21 cellular contexts compared by ENCODE assay signal in genomic region chr20:20253744-20254330, GRCh38.
DNase-seq lines count a peak whose midpoint lies in the region; ATAC-seq, FAIRE-seq and TF ChIP-seq lines count a peak whose summit lies in the region.
"Had no signal": no experiment of that assay in that cellular context is flagged by ENCODE, and none has a peak within 500 bp of the region (broad histone marks: within the 10 kb centered on the region; RNA-seq: fewer than 3 reads in every experiment).

No MANE protein-coding gene starts in this region.

- no peaks in the 10 kb centered on the region for H3K23me2 ChIP-seq in H1 (ENCODE audit: low read depth, low read length)

- H4K20me1 ChIP-seq in H1 (replicated peaks in 1 of 2; ENCODE audit: control insufficient read depth in 1 of 2, insufficient read depth in 2 of 2, low read length in 2 of 2): no peaks in the 10 kb centered on the region

- H3K4me3 ChIP-seq in H1 (ENCODE audit: extremely low read depth in 1 of 4, insufficient read depth in 2 of 4, low read depth in 3 of 4, low read length in 4 of 4): no peak overlapping the region
- H3K4me3 ChIP-seq: K562, MG63, PC-9, SK-N-MC had no signal

- TF ChIP-seq RAD21 in H1 (IDR thresholded peaks at IDR 0.05 in 1 of 2, conservative IDR thresholded peaks at IDR 0.05 in 1 of 2; ENCODE audit: low read depth in 2 of 2, low read length in 2 of 2): no peak

- POLR2A ChIA-PET in H1 (lab: Charles Lee; ENCODE audit: partially characterized antibody): no interaction called here

- H3K9me3 Mint-ChIP-seq in activated CD8-positive, alpha-beta memory T cell treated with anti-CD3 and anti-CD28 coated beads, Interleukin-2, amount 10 ng/mL, durations not matched to agents 7 days and 5 days (ENCODE audit: low read depth): no peaks in the 10 kb centered on the region

- H3K4me3 Mint-ChIP-seq in activated CD8-positive, alpha-beta memory T cell treated with anti-CD3 and anti-CD28 coated beads, Interleukin-2, amount 10 ng/mL, durations not matched to agents 7 days and 5 days: no peak overlapping the region

- H3K27ac ChIP-seq in H1 (ENCODE audit: low read depth, low read length): no peak overlapping the region
- H3K27ac ChIP-seq: PC-9, RWPE1, SK-N-MC had no signal

- no peak overlapping the region for H3K4me2 ChIP-seq in H1 (ENCODE audit: insufficient read depth in 1 of 2, low read depth in 2 of 2, low read length in 2 of 2)
- H3K4me2 ChIP-seq: PC-9 had no signal

- peak; percentile 42 for DNase-seq in NCI-H510A treated with DMSO at 0.1 percent for 48 hours (lab: John Stamatoyannopoulos, UW)
- no peak for DNase-seq in NCI-H510A (lab: John Stamatoyannopoulos, UW)
- DNase-seq in DMS53 treated with DMSO at 0.1 percent for 48 hours (lab: John Stamatoyannopoulos, UW; ENCODE audit: unreplicated experiment): peak; percentile 52
- DNase-seq in NCI-H2029 treated with DMSO at 0.1 percent for 48 hours (lab: John Stamatoyannopoulos, UW): peak; percentile 9
- DNase-seq in H1 (ENCODE audit: low read depth in 1 of 2, low spot score in 2 of 2): no peak
- DNase-seq in RPMI8226: no peak
- no peak for DNase-seq in activated CD8-positive, alpha-beta memory T cell treated with anti-CD3 and anti-CD28 coated beads, Interleukin-2, amount 10 ng/mL, durations not matched to agents 7 days and 5 days
- DNase-seq: BE2C; CD4-positive, CD25-positive, alpha-beta regulatory T cell; DMS 273 treated with DMSO at 0.1 percent for 48 hours; GDM1; MG63; NCI-H446 treated with DMSO at 0.1 percent for 48 hours; PC-9; SW 1271; T-helper 17 cell had no signal

- H2AFZ ChIP-seq in H1 (ENCODE audit: low read length): peak overlapping the region; percentile 38; the same call in 1 of the 2 replicates
- H2AFZ ChIP-seq: PC-9 had no signal

- ATAC-seq in activated CD8-positive, alpha-beta memory T cell treated with anti-CD3 and anti-CD28 coated beads, Interleukin-2, amount 10 ng/mL, durations not matched to agents 7 days and 5 days: no peak
- ATAC-seq: K562, T-helper 17 cell had no signal

- WGBS in H1 (ENCODE audit: extremely low coverage in 1 of 2, insufficient coverage in 1 of 2, insufficient read length in 1 of 2, insufficient replicate concordance in 2 of 2, low coverage in 1 of 2, low lambda C conversion rate in 2 of 2, missing lambda C conversion rate in 1 of 2), 2 experiments: 77% methylated on average over 6 of the region's 6 CpGs; no CpG with 5 or more reads in 1 of the 2 experiments

- H3K9ac ChIP-seq in H1 (replicated peaks in 1 of 4; ENCODE audit: extremely low read depth in 1 of 4, low read depth in 3 of 4, low read length in 3 of 4): no peak overlapping the region

- no peak overlapping the region for H2AK5ac ChIP-seq in H1 (ENCODE audit: low read depth, low read length)

- TF ChIP-seq POLR2A in H1 (IDR thresholded peaks at IDR 0.05; ENCODE audit: control extremely low read depth in 1 of 2, low read depth in 2 of 2, low read length in 2 of 2): no peak

- H3K79me1 ChIP-seq in H1 (ENCODE audit: low read depth, low read length): no peaks in the 10 kb centered on the region

- no peak overlapping the region for H2BK15ac ChIP-seq in H1 (ENCODE audit: low read length)

- no peak overlapping the region for H4K8ac ChIP-seq in H1 (ENCODE audit: extremely low read depth, insufficient read depth, low read length)

- TF ChIP-seq CTCF in H1 (IDR thresholded peaks at IDR 0.05; ENCODE audit: control extremely low read depth in 1 of 3, insufficient read depth in 1 of 3, low read depth in 1 of 3, low read length in 3 of 3): no peak

- no peaks in the 10 kb centered on the region for H3K9me3 ChIP-seq in H1 (ENCODE audit: insufficient read depth in 2 of 2, low read depth in 1 of 2, low read length in 1 of 2)
- H3K9me3 ChIP-seq: BE2C, MG63 had no signal

- peak overlapping the region; percentile 51 for H4K91ac ChIP-seq in H1 (replicated peaks; ENCODE audit: insufficient read length, low read length)

- H2BK20ac ChIP-seq in H1 (ENCODE audit: low read length): no peak overlapping the region

- no peak overlapping the region for H4K5ac ChIP-seq in H1 (ENCODE audit: insufficient read length, low read depth, low read length)

- no peak overlapping the region for H3K4ac ChIP-seq in H1 (replicated peaks; ENCODE audit: insufficient read length, low read depth, low read length)

- TF ChIP-seq EP300 in H1 (IDR thresholded peaks at IDR 0.05; ENCODE audit: borderline replicate concordance in 1 of 2, low read depth in 2 of 2, low read length in 2 of 2): no peak

- H3K27me3 ChIP-seq in H1 (replicated peaks in 1 of 4; ENCODE audit: control insufficient read depth in 3 of 4, extremely low read depth in 1 of 4, insufficient read depth in 3 of 4, low read length in 3 of 4): peaks cover 0 to 4% (median 0%) of the 10 kb centered on the region in 4 experiments; a peak in 1 of 7 replicates
- H3K27me3 ChIP-seq: BE2C, MG63 had no signal

- CTCF ChIA-PET in H1 (lab: Charles Lee; ENCODE audit: partially characterized antibody): interaction anchor here (0.8 to 11.3 kb wide), 3 partner anchors 15 to 340 kb away, joined by 3 to 88 read pairs (median 3); no protein-coding TSS in a partner anchor
- CTCF ChIA-PET in activated CD8-positive, alpha-beta memory T cell treated with anti-CD3 and anti-CD28 coated beads, Interleukin-2, amount 10 ng/mL, durations not matched to agents 7 days and 5 days (lab: Charles Lee): no interaction called here

- H2BK5ac ChIP-seq in H1 (ENCODE audit: low read depth, low read length): no peak overlapping the region; the same call in 1 of the 2 replicates

- H3K27me3 Mint-ChIP-seq in activated CD8-positive, alpha-beta memory T cell treated with anti-CD3 and anti-CD28 coated beads, Interleukin-2, amount 10 ng/mL, durations not matched to agents 7 days and 5 days: peaks cover 3% of the 10 kb centered on the region
- H3K27me3 Mint-ChIP-seq: CD4-positive, CD25-positive, alpha-beta regulatory T cell had no signal

- H3K36me3 Mint-ChIP-seq in activated CD8-positive, alpha-beta memory T cell treated with anti-CD3 and anti-CD28 coated beads, Interleukin-2, amount 10 ng/mL, durations not matched to agents 7 days and 5 days: no peaks in the 10 kb centered on the region
- H3K36me3 Mint-ChIP-seq: CD4-positive, CD25-positive, alpha-beta regulatory T cell had no signal

- H3K56ac ChIP-seq in H1 (replicated peaks; ENCODE audit: insufficient read length, low read depth, low read length): no peak overlapping the region

- no peak overlapping the region for H2BK12ac ChIP-seq in H1 (ENCODE audit: low read depth, low read length)

- H3K18ac ChIP-seq in H1 (ENCODE audit: extremely low read depth, low read length): no peak overlapping the region

- H3K27ac Mint-ChIP-seq in activated CD8-positive, alpha-beta memory T cell treated with anti-CD3 and anti-CD28 coated beads, Interleukin-2, amount 10 ng/mL, durations not matched to agents 7 days and 5 days: no peak overlapping the region
- H3K27ac Mint-ChIP-seq: T-helper 17 cell had no signal

- H3K14ac ChIP-seq in H1 (ENCODE audit: insufficient read length): no peak overlapping the region

- no peak overlapping the region for H3K23ac ChIP-seq in H1 (ENCODE audit: insufficient read length)

- H3K36me3 ChIP-seq in H1 (ENCODE audit: control insufficient read depth in 2 of 4, insufficient read depth in 4 of 4, low read length in 3 of 4): no peaks in the 10 kb centered on the region
- H3K36me3 ChIP-seq: BE2C, MG63 had no signal

- no peak overlapping the region for H2BK120ac ChIP-seq in H1 (replicated peaks; ENCODE audit: low read depth, low read length)

- H3K79me2 ChIP-seq in H1 (ENCODE audit: control insufficient read depth in 1 of 2, insufficient read depth in 2 of 2, low read length in 2 of 2): no peaks in the 10 kb centered on the region

- H3K4me1 Mint-ChIP-seq in activated CD8-positive, alpha-beta memory T cell treated with anti-CD3 and anti-CD28 coated beads, Interleukin-2, amount 10 ng/mL, durations not matched to agents 7 days and 5 days: no peaks in the 10 kb centered on the region
- H3K4me1 Mint-ChIP-seq: T-helper 17 cell had no signal

- no peaks in the 10 kb centered on the region for H3K4me1 ChIP-seq in H1 (replicated peaks in 1 of 4; ENCODE audit: control insufficient read depth in 3 of 4, insufficient read depth in 4 of 4, low read length in 3 of 4)

- FAIRE-seq in H1 (lab: Jason Lieb, UNC): no peak
- FAIRE-seq: GM18507, H54, K562 had no signal

Comparison
In these comparisons a context has a peak if more than half of its experiments do, and no peak if none do; other contexts are left out.
1. DNase-seq: peak in NCI-H510A treated with DMSO at 0.1 percent for 48 hours (single experiment), DMS53 treated with DMSO at 0.1 percent for 48 hours (single experiment) and NCI-H2029 treated with DMSO at 0.1 percent for 48 hours (single experiment); none in NCI-H510A (single experiment), H1 (0 of 2), RPMI8226 (single experiment) and activated CD8-positive, alpha-beta memory T cell treated with anti-CD3 and anti-CD28 coated beads, Interleukin-2, amount 10 ng/mL, durations not matched to agents 7 days and 5 days (single experiment).